In genomic region chr2:85560403-85560726, GRCh38 we compare ENCODE assay signal across 7 cellular contexts. TPM values are rescaled to one million over a fixed set of nuclear protein-coding genes. Genes with fewer than 3 reads are reported as not detected.
DNase-seq lines count a peak whose midpoint lies in the region; ATAC-seq and TF ChIP-seq lines count a peak whose summit lies in the region.
"Not testable (repeated sequence)": the region's sequence is repeated elsewhere in the genome, so short reads cannot be mapped to it uniquely, and the experiment has no call there.
"Had no signal": no experiment of that assay in that cellular context is flagged by ENCODE, and none has a peak within 500 bp of the region (broad histone marks: within the 10 kb centered on the region; RNA-seq: fewer than 3 reads in every experiment).

No MANE protein-coding gene starts in this region.

- H3K79me2 ChIP-seq in PC-9 (ENCODE audit: low read depth), result peaks cover 33% of the 10 kb centered on the region
- peaks cover 26% of the 10 kb centered on the region for H3K79me2 ChIP-seq in fibroblast of lung (ENCODE audit: control insufficient read depth, insufficient read depth, low read length)

- TF ChIP-seq CTCF in Calu3 (IDR thresholded peaks at IDR 0.05; ENCODE audit: unreplicated experiment); PC-9 (conservative IDR thresholded peaks at IDR 0.05); fibroblast of lung (conservative IDR thresholded peaks at IDR 0.05 in 1 of 2, IDR thresholded peaks at IDR 0.05 in 1 of 2; ENCODE audit: low read depth in 1 of 2, low read length in 2 of 2): not testable (repeated sequence)

- H3K36me3 ChIP-seq in PC-9 (ENCODE audit: low read depth), result peaks cover 14% of the 10 kb centered on the region; the same call in 1 of the 2 replicates
- peaks cover 13% of the 10 kb centered on the region for H3K36me3 ChIP-seq in fibroblast of lung (ENCODE audit: control insufficient read depth, insufficient read depth, low read length)
- H3K36me3 ChIP-seq in muscle layer of colon (ENCODE audit: insufficient read depth, low read length), result not testable (repeated sequence)

- H2AFZ ChIP-seq in PC-9; fibroblast of lung (ENCODE audit: low read length): not testable (repeated sequence)

- H3K9me3 Mint-ChIP-seq in Calu3 (ENCODE audit: low read depth, unreplicated experiment); activated naive CD8-positive, alpha-beta T cell treated with anti-CD3 and anti-CD28 coated beads, Interleukin-2, amount 10 ng/mL, durations not matched to agents 7 days and 5 days; stimulated activated naive CD8-positive, alpha-beta T cell treated with anti-CD3 and anti-CD28 coated beads, Interleukin-15, amount 100 ng/mL, for 72 hours: not testable (repeated sequence)

- H3K27me3 ChIP-seq in PC-9 (ENCODE audit: insufficient read depth, low read depth); fibroblast of lung (ENCODE audit: control insufficient read depth, insufficient read depth, low read length); muscle layer of colon (ENCODE audit: control insufficient read depth in 1 of 2, insufficient read depth in 2 of 2, low read length in 2 of 2): not testable (repeated sequence)

- peaks cover 15% of the 10 kb centered on the region for H3K4me1 ChIP-seq in PC-9 (replicated peaks; ENCODE audit: insufficient read depth)
- H3K4me1 ChIP-seq in fibroblast of lung (ENCODE audit: control insufficient read depth, extremely low read depth, insufficient read depth, low read length), result not testable (repeated sequence)
- peaks cover 11% of the 10 kb centered on the region for H3K4me1 ChIP-seq in muscle layer of colon (ENCODE audit: insufficient read depth, low read length)

- H3K4me3 Mint-ChIP-seq in Calu3 (ENCODE audit: low read depth, unreplicated experiment), result peak overlapping the region; percentile 90
- H3K4me3 Mint-ChIP-seq in activated naive CD8-positive, alpha-beta T cell treated with anti-CD3 and anti-CD28 coated beads, Interleukin-2, amount 10 ng/mL, durations not matched to agents 7 days and 5 days, result peak overlapping the region; percentile 97
- H3K4me3 Mint-ChIP-seq in stimulated activated naive CD8-positive, alpha-beta T cell treated with anti-CD3 and anti-CD28 coated beads, Interleukin-15, amount 100 ng/mL, for 72 hours, result peak overlapping the region; percentile 90 to 99

- H3K4me2 ChIP-seq in PC-9, result peak overlapping the region; percentile 85
- peak overlapping the region; percentile 96 for H3K4me2 ChIP-seq in fibroblast of lung (ENCODE audit: extremely low read depth, insufficient read depth, low read length)

- not testable (repeated sequence) for ATAC-seq in activated naive CD8-positive, alpha-beta T cell treated with anti-CD3 and anti-CD28 coated beads, Interleukin-2, amount 10 ng/mL, durations not matched to agents 7 days and 5 days (ENCODE audit: low read depth); stimulated activated naive CD8-positive, alpha-beta T cell treated with anti-CD3 and anti-CD28 coated beads, Interleukin-15, amount 100 ng/mL, for 72 hours

- not testable (repeated sequence) for H3K9ac ChIP-seq in fibroblast of lung (ENCODE audit: insufficient read depth, low read length)
- H3K9ac ChIP-seq in muscle layer of colon (ENCODE audit: low read length), result peak overlapping the region; percentile 50

- H3K27ac ChIP-seq in PC-9; muscle layer of colon (ENCODE audit: low read depth, low read length): not testable (repeated sequence)
- peak overlapping the region; percentile 69 for H3K27ac ChIP-seq in fibroblast of lung (ENCODE audit: insufficient read depth, low read length)

- not testable (repeated sequence) for H4K20me1 ChIP-seq in PC-9 (ENCODE audit: insufficient read depth); fibroblast of lung (ENCODE audit: control insufficient read depth, extremely low read depth, insufficient read depth, low read length)

- CTCF ChIA-PET in Calu3 (lab: Charles Lee), result interaction anchor here (0.5 to 0.7 kb wide), 3 partner anchors 55 to 230 kb away, joined by 3 to 5 read pairs (median 4); no protein-coding TSS in a partner anchor
- CTCF ChIA-PET in PC-9 (lab: Charles Lee), result not testable (repeated sequence)

- H3K4me3 ChIP-seq in PC-9, result peak overlapping the region; percentile 73
- H3K4me3 ChIP-seq in fibroblast of lung (replicated peaks in 1 of 4; ENCODE audit: control extremely low read depth in 1 of 4, insufficient read depth in 1 of 4, low read depth in 3 of 4, low read length in 4 of 4), result peak overlapping the region; percentile 77 to 94 (median 92)
- H3K4me3 ChIP-seq in muscle layer of colon (ENCODE audit: low read depth in 1 of 2, low read length in 2 of 2), result peak overlapping the region; percentile 54 to 98

- H3K27me3 Mint-ChIP-seq in Calu3 (ENCODE audit: unreplicated experiment); activated naive CD8-positive, alpha-beta T cell treated with anti-CD3 and anti-CD28 coated beads, Interleukin-2, amount 10 ng/mL, durations not matched to agents 7 days and 5 days; stimulated activated naive CD8-positive, alpha-beta T cell treated with anti-CD3 and anti-CD28 coated beads, Interleukin-15, amount 100 ng/mL, for 72 hours: not testable (repeated sequence)

- peaks cover 24% of the 10 kb centered on the region for H3K36me3 Mint-ChIP-seq in Calu3 (ENCODE audit: insufficient read depth, unreplicated experiment)
- H3K36me3 Mint-ChIP-seq in activated naive CD8-positive, alpha-beta T cell treated with anti-CD3 and anti-CD28 coated beads, Interleukin-2, amount 10 ng/mL, durations not matched to agents 7 days and 5 days, result not testable (repeated sequence)

- not testable (repeated sequence) for DNase-seq in Calu3; PC-9; activated naive CD8-positive, alpha-beta T cell treated with anti-CD3 and anti-CD28 coated beads, Interleukin-2, amount 10 ng/mL, durations not matched to agents 7 days and 5 days; fibroblast of lung (ENCODE audit: low read depth in 2 of 2); stimulated activated naive CD8-positive, alpha-beta T cell treated with anti-CD3 and anti-CD28 coated beads, Interleukin-15, amount 100 ng/mL, for 72 hours

- intact Hi-C loops in Calu3 (cut with micrococcal nuclease; ENCODE audit: unreplicated experiment), result not testable (repeated sequence)
- intact Hi-C loops in PC-9 (cut with micrococcal nuclease; ENCODE audit: unreplicated experiment), result loop anchor here (1.0 to 5.0 kb wide), 2 partner anchors 42 to 56 kb away; partner anchors contain the start of genes TMEM150A and USP39

- not testable (repeated sequence) for BruUV-seq in Calu3 (replicated peaks; lab: Mats Ljungman, UMichigan); PC-9 (replicated peaks; lab: Mats Ljungman, UMichigan)

- H3K9me2 ChIP-seq in PC-9 (ENCODE audit: insufficient read depth), result not testable (repeated sequence)

- H3K9me3 ChIP-seq in PC-9 (ENCODE audit: insufficient read depth, low read depth); fibroblast of lung (ENCODE audit: control insufficient read depth, insufficient read depth, low read depth, low read length); muscle layer of colon (ENCODE audit: low read length): not testable (repeated sequence)

- H3K27ac Mint-ChIP-seq in Calu3 (ENCODE audit: unreplicated experiment), result peak overlapping the region; percentile 87
- H3K27ac Mint-ChIP-seq in activated naive CD8-positive, alpha-beta T cell treated with anti-CD3 and anti-CD28 coated beads, Interleukin-2, amount 10 ng/mL, durations not matched to agents 7 days and 5 days, result peak overlapping the region; percentile 95
- peak overlapping the region; percentile 54 to 95 for H3K27ac Mint-ChIP-seq in stimulated activated naive CD8-positive, alpha-beta T cell treated with anti-CD3 and anti-CD28 coated beads, Interleukin-15, amount 100 ng/mL, for 72 hours

- H3F3A ChIP-seq in PC-9 (ENCODE audit: insufficient read depth, low read depth), result not testable (repeated sequence)

- peaks cover 19% of the 10 kb centered on the region for H3K4me1 Mint-ChIP-seq in Calu3 (ENCODE audit: low read depth, unreplicated experiment)
- peaks cover 24% of the 10 kb centered on the region for H3K4me1 Mint-ChIP-seq in activated naive CD8-positive, alpha-beta T cell treated with anti-CD3 and anti-CD28 coated beads, Interleukin-2, amount 10 ng/mL, durations not matched to agents 7 days and 5 days
- peaks cover 55% of the 10 kb centered on the region for H3K4me1 Mint-ChIP-seq in stimulated activated naive CD8-positive, alpha-beta T cell treated with anti-CD3 and anti-CD28 coated beads, Interleukin-15, amount 100 ng/mL, for 72 hours

- POLR2A ChIA-PET in PC-9 (lab: Charles Lee; ENCODE audit: unreplicated experiment), result interaction anchor here (0.6 to 0.7 kb wide), 4 partner anchors 10 to 602 kb away, joined by 3 to 5 read pairs (median 4); no protein-coding TSS in a partner anchor
- POLR2A ChIA-PET in activated naive CD8-positive, alpha-beta T cell treated with anti-CD3 and anti-CD28 coated beads, Interleukin-2, amount 10 ng/mL, durations not matched to agents 7 days and 5 days (lab: Charles Lee), result interaction anchor here (0.7 to 4.1 kb wide), 9 partner anchors 9 to 205 kb away, joined by 3 to 30 read pairs (median 15); partner anchors contain the start of genes ELMOD3, MAT2A, RNF181 and SH2D6

RNA-seq across cellular contexts. Expression of gene GGCX, which starts 0.9 kb away (rescaled TPM):
- total RNA-seq in Calu3 (2022) (66.2 and 67.7 TPM in 2 replicates), PC-9 (2021) (30.2 and 30.6 TPM in 2 replicates), fibroblast of lung (28.8 and 46.1 TPM in 2 replicates)
- 10 to 100 TPM; 24.8 to 26.8 TPM for total RNA-seq in activated naive CD8-positive, alpha-beta T cell treated with anti-CD3 and anti-CD28 coated beads, Interleukin-2, amount 10 ng/mL, durations not matched to agents 7 days and 5 days
- 34.4 and 48.8 TPM in 2 replicates for polyA plus RNA-seq in fibroblast of lung
- polyA plus RNA-seq in fibroblast of lung (2012), result 35.1 and 47.5 TPM in 2 replicates
- 90.0 and 137 TPM in 2 replicates for polyA minus RNA-seq in fibroblast of lung (ENCODE audit: low replicate concordance)

RNA-seq across cellular contexts. Expression of gene VAMP8, which starts 17.0 kb away (rescaled TPM):
- total RNA-seq in Calu3 (2022), result 90.8 and 107 TPM in 2 replicates
- total RNA-seq in PC-9 (2021), result 91.9 and 124 TPM in 2 replicates
- total RNA-seq in activated naive CD8-positive, alpha-beta T cell treated with anti-CD3 and anti-CD28 coated beads, Interleukin-2, amount 10 ng/mL, durations not matched to agents 7 days and 5 days, result 100 to 1,000 TPM; 128 to 135 TPM
- total RNA-seq in fibroblast of lung, result 2.1 and 2.3 TPM in 2 replicates
- polyA plus RNA-seq in fibroblast of lung, result 17.7 and 80.6 TPM in 2 replicates
- 12.9 and 70.6 TPM in 2 replicates for polyA plus RNA-seq in fibroblast of lung (2012)
- 3.4 and 24.0 TPM in 2 replicates for polyA minus RNA-seq in fibroblast of lung (ENCODE audit: low replicate concordance)

RNA-seq across cellular contexts. Expression of gene MAT2A, which starts 21.4 kb away (rescaled TPM):
- total RNA-seq in Calu3 (2022), result 387 and 393 TPM in 2 replicates
- 169 and 206 TPM in 2 replicates for total RNA-seq in PC-9 (2021)
- 100 to 1,000 TPM; 218 to 222 TPM for total RNA-seq in activated naive CD8-positive, alpha-beta T cell treated with anti-CD3 and anti-CD28 coated beads, Interleukin-2, amount 10 ng/mL, durations not matched to agents 7 days and 5 days
- 176 and 270 TPM in 2 replicates for total RNA-seq in fibroblast of lung
- polyA plus RNA-seq in fibroblast of lung, result 334 and 369 TPM in 2 replicates
- 142 and 192 TPM in 2 replicates for polyA plus RNA-seq in fibroblast of lung (2012)
- 72.4 and 92.4 TPM in 2 replicates for polyA minus RNA-seq in fibroblast of lung (ENCODE audit: low replicate concordance)

RNA-seq across cellular contexts. Expression of gene VAMP5, which starts 23.9 kb away (rescaled TPM):
- total RNA-seq in Calu3 (2022), result 10.0 and 10.1 TPM in 2 replicates
- total RNA-seq in PC-9 (2021), result 7.2 and 7.4 TPM in 2 replicates
- total RNA-seq in activated naive CD8-positive, alpha-beta T cell treated with anti-CD3 and anti-CD28 coated beads, Interleukin-2, amount 10 ng/mL, durations not matched to agents 7 days and 5 days, result 10 to 100 TPM; 66.7 to 70.8 TPM
- total RNA-seq in fibroblast of lung, result 45.5 and 69.5 TPM in 2 replicates
- 190 and 212 TPM in 2 replicates for polyA plus RNA-seq in fibroblast of lung
- 225 and 294 TPM in 2 replicates for polyA plus RNA-seq in fibroblast of lung (2012)
- polyA minus RNA-seq in fibroblast of lung (ENCODE audit: low replicate concordance), result 129 and 239 TPM in 2 replicates
- total RNA-seq: HT1080 had no signal

RNA-seq across cellular contexts. Expression of gene RNF181, which starts 35.2 kb away (rescaled TPM):
- total RNA-seq in Calu3 (2022), result 101 and 102 TPM in 2 replicates
- total RNA-seq in PC-9 (2021), result 93.9 and 96.7 TPM in 2 replicates
- 10 to 100 TPM; 96.4 to 97.4 TPM for total RNA-seq in activated naive CD8-positive, alpha-beta T cell treated with anti-CD3 and anti-CD28 coated beads, Interleukin-2, amount 10 ng/mL, durations not matched to agents 7 days and 5 days
- total RNA-seq in fibroblast of lung, result 187 and 247 TPM in 2 replicates
- 276 and 289 TPM in 2 replicates for polyA plus RNA-seq in fibroblast of lung
- 299 and 322 TPM in 2 replicates for polyA plus RNA-seq in fibroblast of lung (2012)
- polyA minus RNA-seq in fibroblast of lung (ENCODE audit: low replicate concordance), result 307 and 355 TPM in 2 replicates

Comparison
In these comparisons a context has a peak if more than half of its experiments do, and no peak if none do; other contexts are left out.
1. RNA of gene VAMP8, which starts 17.0 kb away (total RNA-seq): 128 to 135 TPM in activated naive CD8-positive, alpha-beta T cell treated with anti-CD3 and anti-CD28 coated beads, Interleukin-2, amount 10 ng/mL, durations not matched to agents 7 days and 5 days, 91.9 to 124 TPM in PC-9 and 90.8 to 107 TPM in Calu3; 2.1 to 2.3 TPM in fibroblast of lung; every median in the first group is over 10 times any median in the second.
2. Peak in every context shown above with its lines, with median percentiles within 50 percentile points of each other: H3K27ac Mint-ChIP-seq, H3K4me3 Mint-ChIP-seq and H3K4me3 ChIP-seq.